In genomic region chr17:1724869-1725641, GRCh38 we compare ENCODE assay signal across 8 cellular contexts. TPM values are rescaled to one million over a fixed set of nuclear protein-coding genes. Genes with fewer than 3 reads are reported as not detected.
DNase-seq lines count a peak whose midpoint lies in the region; ATAC-seq and TF ChIP-seq lines count a peak whose summit lies in the region.

No MANE protein-coding gene starts in this region.

- no peak overlapping the region for H2BK20ac ChIP-seq in IMR-90 (ENCODE audit: low read depth, low read length)

- H3K36me3 ChIP-seq in IMR-90 (ENCODE audit: control insufficient read depth, insufficient read depth, low read length), result peaks cover 22% of the 10 kb centered on the region; the same call in 1 of the 2 replicates

- peaks cover 10 to 19% of the 10 kb centered on the region in 2 experiments for H3K79me1 ChIP-seq in IMR-90 (ENCODE audit: low read depth in 1 of 2, low read length in 2 of 2)

- peak overlapping the region; percentile 78 for H3K4me2 ChIP-seq in IMR-90 (ENCODE audit: low read depth, low read length)

- POLR2A ChIA-PET in IMR-90 (lab: Charles Lee; ENCODE audit: unreplicated experiment), result no interaction called here

- H2BK15ac ChIP-seq in IMR-90 (ENCODE audit: low read depth, low read length), result no peak overlapping the region; the same call in 2 of the 3 replicates

- H3K23ac ChIP-seq in IMR-90 (ENCODE audit: low read depth, low read length), result peak overlapping the region; percentile 74

- H3K4ac ChIP-seq in IMR-90 (ENCODE audit: low read depth, low read length), result peak overlapping the region; percentile 64

- H4K91ac ChIP-seq in IMR-90 (ENCODE audit: insufficient read depth, low read depth, low read length), result peak overlapping the region; percentile 51

- H3K56ac ChIP-seq in IMR-90 (ENCODE audit: extremely low read depth, insufficient read depth, low read length), result no peak overlapping the region

- H3K36me3 Mint-ChIP-seq in stimulated activated memory B cell treated with anti-CD40 and anti-IgM and Interleukin-4, amounts not matched to agents 10 μg/mL and 1 μg/mL and 100 μg/mL, for 72 hours, result peaks cover 30% of the 10 kb centered on the region

- H3K4me3 ChIP-seq in AG09309 (ENCODE audit: control insufficient read depth, low read depth, low read length), result peak overlapping the region; percentile 58
- H3K4me3 ChIP-seq in IMR-90 (ENCODE audit: insufficient read depth, low read depth, low read length), result peak overlapping the region; percentile 70

- TF ChIP-seq CTCF in AG09309 (IDR thresholded peaks at IDR 0.05; ENCODE audit: control insufficient read depth, insufficient read depth, low read depth, low read length, missing control alignments) (no peak), IMR-90 (conservative IDR thresholded peaks at IDR 0.05; ENCODE audit: low read depth, low read length) (peak; percentile 18; the same call in 1 of the 2 replicates)

- H3K9ac ChIP-seq in IMR-90 (ENCODE audit: low read depth, low read length), result peak overlapping the region; percentile 49; the same call in 1 of the 2 replicates

- H4K20me1 ChIP-seq in IMR-90 (ENCODE audit: insufficient read depth, low read length), result no peaks in the 10 kb centered on the region

- CTCF ChIA-PET in IMR-90 (lab: Yijun Ruan, JAX), result no interaction called here

- H4K8ac ChIP-seq in IMR-90 (ENCODE audit: low read depth in 2 of 2, low read length in 2 of 2), result peak overlapping the region; percentile 60 to 71

- H3K27ac ChIP-seq in IMR-90 (ENCODE audit: insufficient read depth, low read length) (peak overlapping the region; percentile 28; the same call in 1 of the 2 replicates), angular gyrus (ENCODE audit: low read depth, low read length) (peak overlapping the region; percentile 66)

- H3K27me3 Mint-ChIP-seq in stimulated activated memory B cell treated with anti-CD40 and anti-IgM and Interleukin-4, amounts not matched to agents 10 μg/mL and 1 μg/mL and 100 μg/mL, for 72 hours, result no peaks in the 10 kb centered on the region

- in situ Hi-C loops in IMR-90 (cut with MboI; ENCODE audit: low sequenced_read_pairs), result loop anchor here (5.0 to 25.0 kb wide), 2 partner anchors 62 to 312 kb away; partner anchors contain the start of genes DPH1, OVCA2 and RTN4RL1

- H3K4me1 ChIP-seq in IMR-90 (ENCODE audit: control insufficient read depth, insufficient read depth, low read length), result peaks cover 11% of the 10 kb centered on the region

- peak overlapping the region; percentile 91 for H2AK5ac ChIP-seq in IMR-90 (ENCODE audit: low read depth, low read length)

- peak; percentile 50 for ATAC-seq in GM19324 (IDR thresholded peaks at IDR 0.05; ENCODE audit: low FRiP score, unreplicated experiment)
- peak; percentile 73 for ATAC-seq in IMR-90 (ENCODE audit: low read depth)
- ATAC-seq in stimulated activated memory B cell treated with anti-CD40 and anti-IgM and Interleukin-4, amounts not matched to agents 10 μg/mL and 1 μg/mL and 100 μg/mL, for 72 hours, result peak; percentile 71

- dilution Hi-C loops in IMR-90 (cut with HindIII; ENCODE audit: low sequenced_read_pairs, unreplicated experiment), result no loop called here

- peak overlapping the region; percentile 98 for H2AFZ ChIP-seq in IMR-90 (replicated peaks; ENCODE audit: low read length, poor library complexity)

- no peaks in the 10 kb centered on the region for H3K27me3 ChIP-seq in IMR-90 (ENCODE audit: control insufficient read depth, insufficient read depth, low read length)

- TF ChIP-seq POLR2A in IMR-90 (IDR thresholded peaks at IDR 0.05; ENCODE audit: low read depth, low read length), result no peak

- H3K9me3 ChIP-seq in IMR-90 (ENCODE audit: control insufficient read depth, insufficient read depth, low read length), result no peaks in the 10 kb centered on the region

- 38% methylated on average over 7 of the region's 51 CpGs; no CpG with 5 or more reads in 1 of the 2 experiments for WGBS in IMR-90 (ENCODE audit: extremely low coverage in 2 of 2, insufficient read length in 1 of 2), 2 experiments

- DNase-seq in AG09309 (ENCODE audit: low read depth) (no peak), IMR-90 (no peak), iPS-NIHi11 (ENCODE audit: low spot score) (peak; percentile 70), middle frontal gyrus (ENCODE audit: extremely low spot score, low spot score) (no peak), occipital lobe (lab: John Stamatoyannopoulos, UW) (no peak)

- no peak overlapping the region for H3K18ac ChIP-seq in IMR-90 (ENCODE audit: low read depth, low read length)

- H3K27ac Mint-ChIP-seq in stimulated activated memory B cell treated with anti-CD40 and anti-IgM and Interleukin-4, amounts not matched to agents 10 μg/mL and 1 μg/mL and 100 μg/mL, for 72 hours, result peak overlapping the region; percentile 99

- intact Hi-C loops in IMR-90 (cut with micrococcal nuclease), result no loop called here

- no peaks in the 10 kb centered on the region for H3K9me3 Mint-ChIP-seq in stimulated activated memory B cell treated with anti-CD40 and anti-IgM and Interleukin-4, amounts not matched to agents 10 μg/mL and 1 μg/mL and 100 μg/mL, for 72 hours

- H2BK5ac ChIP-seq in IMR-90 (ENCODE audit: low read depth, low read length, poor library complexity, severe bottlenecking), result peak overlapping the region; percentile 8

- peaks cover 78% of the 10 kb centered on the region for H3K4me1 Mint-ChIP-seq in stimulated activated memory B cell treated with anti-CD40 and anti-IgM and Interleukin-4, amounts not matched to agents 10 μg/mL and 1 μg/mL and 100 μg/mL, for 72 hours

- peak overlapping the region; percentile 98 for H2AK9ac ChIP-seq in IMR-90 (replicated peaks; ENCODE audit: low read depth, low read length, poor library complexity)

- BruUV-seq in IMR-90 (replicated peaks; lab: Mats Ljungman, UMichigan), result no TSS peak

- TF ChIP-seq RAD21 in IMR-90 (IDR thresholded peaks at IDR 0.05; ENCODE audit: low read length), result no peak

- no peak overlapping the region; the same call in 1 of the 2 replicates for H4K5ac ChIP-seq in IMR-90 (ENCODE audit: low read depth, low read length)

- peaks cover 11% of the 10 kb centered on the region for H3K9me1 ChIP-seq in IMR-90 (ENCODE audit: insufficient read depth, low read length)

- H3K4me3 Mint-ChIP-seq in stimulated activated memory B cell treated with anti-CD40 and anti-IgM and Interleukin-4, amounts not matched to agents 10 μg/mL and 1 μg/mL and 100 μg/mL, for 72 hours, result peak overlapping the region; percentile 81

- H3K14ac ChIP-seq in IMR-90 (replicated peaks; ENCODE audit: low read depth, low read length), result no peak overlapping the region

- no peak overlapping the region; the same call in 1 of the 2 replicates for H2BK120ac ChIP-seq in IMR-90 (ENCODE audit: low read depth, low read length)

TF ChIP-seq in IMR-90, 13 proteins besides CTCF, POLR2A, EP300 and RAD21 (continues in another document):
- TF ChIP-seq FOS (IDR thresholded peaks at IDR 0.05; ENCODE audit: low read depth, low read length), result no peak
- no peak for TF ChIP-seq RCOR1 (IDR thresholded peaks at IDR 0.05; ENCODE audit: insufficient replicate concordance, low read length)
- TF ChIP-seq CHD1 (IDR thresholded peaks at IDR 0.05; ENCODE audit: low read depth, low read length), result no peak
- TF ChIP-seq MAZ (IDR thresholded peaks at IDR 0.05; ENCODE audit: borderline replicate concordance, low read depth, low read length), result no peak
- TF ChIP-seq SMC3 (IDR thresholded peaks at IDR 0.05; ENCODE audit: low read depth, low read length), result no peak
- TF ChIP-seq CEBPB (IDR thresholded peaks at IDR 0.05; ENCODE audit: low read depth, low read length), result no peak
- no peak; the same call in 1 of the 2 replicates for TF ChIP-seq USF2 (IDR thresholded peaks at IDR 0.05; ENCODE audit: low read depth, low read length)
- TF ChIP-seq RFX5 (IDR thresholded peaks at IDR 0.05; ENCODE audit: low read depth, low read length), result no peak
- no peak for TF ChIP-seq NFE2L2 (IDR thresholded peaks at IDR 0.05; ENCODE audit: low read depth, low read length)
- TF ChIP-seq MAFK (IDR thresholded peaks at IDR 0.05; ENCODE audit: low read depth, low read length), result no peak
- no peak for TF ChIP-seq MXI1 (IDR thresholded peaks at IDR 0.05; ENCODE audit: borderline replicate concordance, low read depth, low read length)
- no peak for TF ChIP-seq BHLHE40 (IDR thresholded peaks at IDR 0.05; ENCODE audit: low read depth, low read length)

RNA-seq across cellular contexts. Expression of gene WDR81, which starts 0.6 kb away (rescaled TPM):
- total RNA-seq in IMR-90 (2012; rRNA removed), result 3.0 and 3.9 TPM in 2 replicates
- polyA plus RNA-seq in IMR-90 (2012; rRNA removed), result 8.4 and 10.4 TPM in 2 replicates
- 4.5 and 7.7 TPM in 2 replicates for polyA plus RNA-seq in IMR-90 (2012; cell fraction: cytosol; rRNA removed)
- polyA plus RNA-seq in IMR-90 (2012; cell fraction: nucleus; rRNA removed; ENCODE audit: low replicate concordance), result 21.3 and 52.6 TPM in 2 replicates
- 10.8 TPM for total RNA-seq in occipital lobe

RNA-seq across cellular contexts. Expression of gene TLCD2, which starts 14.9 kb away (rescaled TPM):
- total RNA-seq in IMR-90 (2012; rRNA removed) (0.72 and 0.83 TPM in 2 replicates), occipital lobe (0.47 TPM)
- 0.67 and 1.2 TPM in 2 replicates for polyA plus RNA-seq in IMR-90 (2012; rRNA removed)
- 0.49 and 0.75 TPM in 2 replicates for polyA plus RNA-seq in IMR-90 (2012; cell fraction: cytosol; rRNA removed)
- 0.75 and 2.1 TPM in 2 replicates for polyA plus RNA-seq in IMR-90 (2012; cell fraction: nucleus; rRNA removed; ENCODE audit: low replicate concordance)

RNA-seq across cellular contexts. Expression of gene SERPINF2, which starts 17.6 kb away (rescaled TPM):
- total RNA-seq in IMR-90 (2012; rRNA removed) (not detected in 2 replicates), occipital lobe (0.16 TPM)
- not detected in 2 replicates for polyA plus RNA-seq in IMR-90 (2012; rRNA removed)
- 0.02 TPM in 1 of 2 replicates, not detected in the other for polyA plus RNA-seq in IMR-90 (2012; cell fraction: cytosol; rRNA removed)
- 0.08 and 0.17 TPM in 2 replicates for polyA plus RNA-seq in IMR-90 (2012; cell fraction: nucleus; rRNA removed; ENCODE audit: low replicate concordance)

RNA-seq across cellular contexts. Expression of gene SERPINF1, which starts 36.8 kb away (rescaled TPM):
- total RNA-seq in IMR-90 (2012; rRNA removed) (11.7 and 15.6 TPM in 2 replicates), occipital lobe (5.8 TPM)
- 90.2 and 94.3 TPM in 2 replicates for polyA plus RNA-seq in IMR-90 (2012; rRNA removed)
- polyA plus RNA-seq in IMR-90 (2012; cell fraction: cytosol; rRNA removed), result 104 and 232 TPM in 2 replicates
- 61.8 and 102 TPM in 2 replicates for polyA plus RNA-seq in IMR-90 (2012; cell fraction: nucleus; rRNA removed; ENCODE audit: low replicate concordance)

RNA-seq across cellular contexts. Expression of gene PRPF8, which starts 40.4 kb away (rescaled TPM):
- total RNA-seq in IMR-90 (2012; rRNA removed) (113 and 141 TPM in 2 replicates), occipital lobe (71.1 TPM)
- polyA plus RNA-seq in IMR-90 (2012; rRNA removed), result 160 and 167 TPM in 2 replicates
- 63.5 and 106 TPM in 2 replicates for polyA plus RNA-seq in IMR-90 (2012; cell fraction: cytosol; rRNA removed)
- 249 and 303 TPM in 2 replicates for polyA plus RNA-seq in IMR-90 (2012; cell fraction: nucleus; rRNA removed; ENCODE audit: low replicate concordance)
